ENCODE assay signal across 30 cellular contexts in the genomic region with DNA sequence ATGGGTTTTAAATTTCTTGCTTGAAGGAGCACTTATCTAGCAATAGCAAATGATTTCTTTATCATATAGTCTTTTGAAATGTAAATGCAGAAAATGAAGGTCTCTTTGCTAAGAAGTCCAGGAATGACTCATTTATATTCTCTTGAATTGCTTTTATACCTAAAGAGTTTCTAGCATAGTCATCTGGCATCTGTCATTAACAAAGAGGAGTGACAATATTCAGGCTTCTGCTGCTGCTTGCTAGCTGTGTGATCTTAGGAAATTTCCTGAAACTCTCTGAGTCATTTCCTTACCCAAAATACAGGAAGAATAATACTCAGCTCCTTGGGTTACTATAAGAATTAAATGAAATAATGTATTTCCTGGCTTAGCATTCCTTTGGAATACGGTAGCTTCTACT.
DNase-seq lines count a peak whose midpoint lies in the region; ATAC-seq and TF ChIP-seq lines count a peak whose summit lies in the region.
"Had no signal": no experiment of that assay in that cellular context is flagged by ENCODE, and none has a peak within 500 bp of the region (broad histone marks: within the 10 kb centered on the region; RNA-seq: fewer than 3 reads in every experiment).

No MANE protein-coding gene starts in this region.

- no peak overlapping the region for H3K4me3 ChIP-seq in A673 (ENCODE audit: low read depth, low read length, poor library complexity, severe bottlenecking)
- no peak overlapping the region for H3K4me3 ChIP-seq in fibroblast of pulmonary artery (replicated peaks; ENCODE audit: low read depth, low read length)
- H3K4me3 ChIP-seq: adrenal gland, body of pancreas, GM23338, sigmoid colon, upper lobe of left lung had no signal

- TF ChIP-seq CTCF in A673 (conservative IDR thresholded peaks at IDR 0.05; ENCODE audit: low read depth, low read length) (no peak), fibroblast of pulmonary artery (IDR thresholded peaks at IDR 0.05; ENCODE audit: low read length, missing control alignments) (no peak)

- DNase-seq in A673 (ENCODE audit: low spot score): peak; percentile 94
- DNase-seq in RKO (ENCODE audit: low spot score): peak; percentile 8
- DNase-seq in fibroblast of pulmonary artery (ENCODE audit: low read depth): peak; percentile 47
- no peak for DNase-seq in activated T-helper 1 cell treated with anti-CD3 and anti-CD28 coated beads, Interleukin-12 subunit alpha, Interleukin-12 subunit beta, Interleukin-2, Interleukin-4 antibody, amounts not matched to agents 30 ng/mL and 10 ng/mL and 1 ng/mL, durations not matched to agents 14 hours and 24 hours and 36 hours (ENCODE audit: low spot score)
- DNase-seq in activated naive CD4-positive, alpha-beta T cell treated with anti-CD3 and anti-CD28 coated beads, Interleukin-2, amount 50 U/mL, for 16 hours: no peak
- no peak for DNase-seq in erythroblast (lab: John Stamatoyannopoulos, UW)
- DNase-seq: activated CD4-positive, alpha-beta T cell treated with anti-CD3 and anti-CD28 coated beads, Interleukin-2, amount 10 ng/mL, durations not matched to agents 7 days and 5 days; activated naive CD4-positive, alpha-beta T cell treated with Interleukin-2 at 50 U/mL for 16 hours; activated T-cell treated with anti-CD3 and anti-CD28 coated beads, Interleukin-2, amount 50 U/mL, for 72 hours; adrenal gland; body of pancreas; C1 segment of cervical spinal cord; COR-L47; DMS79 treated with DMSO at 0.1 percent for 48 hours; HFFc6; hippocampal formation; NCI-H1092; NCI-H187; posterior cingulate gyrus; sigmoid colon; stimulated activated CD4-positive, alpha-beta T cell treated with anti-CD3 and anti-CD28 coated beads, Interleukin-4, amount 100 ng/mL, for 4 hours; upper lobe of left lung; WERI-Rb-1 had no signal

- POLR2A ChIA-PET in A673 (lab: Charles Lee; ENCODE audit: low non-redundant PET): no interaction called here

- intact Hi-C loops in A673 (cut with micrococcal nuclease; ENCODE audit: unreplicated experiment): loop anchor here (2.0 to 10.0 kb wide), 2 partner anchors 275 to 527 kb away; no protein-coding TSS in a partner anchor
- intact Hi-C loops in activated T-helper 1 cell treated with anti-CD3 and anti-CD28 coated beads, Interleukin-12 subunit alpha, Interleukin-12 subunit beta, Interleukin-2, Interleukin-4 antibody, amounts not matched to agents 30 ng/mL and 10 ng/mL and 1 ng/mL, durations not matched to agents 14 hours and 24 hours and 36 hours (cut with micrococcal nuclease): no loop called here

- CTCF ChIA-PET in A673 (lab: Charles Lee): no interaction called here

- H3K9me3 Mint-ChIP-seq in activated T-helper 1 cell treated with anti-CD3 and anti-CD28 coated beads, Interleukin-12 subunit alpha, Interleukin-12 subunit beta, Interleukin-2, Interleukin-4 antibody, amounts not matched to agents 30 ng/mL and 10 ng/mL and 1 ng/mL, durations not matched to agents 14 hours and 24 hours and 36 hours: no peaks in the 10 kb centered on the region
- H3K9me3 Mint-ChIP-seq: activated CD4-positive, alpha-beta T cell treated with anti-CD3 and anti-CD28 coated beads, Interleukin-2, amount 10 ng/mL, durations not matched to agents 7 days and 5 days; activated T-cell treated with anti-CD3 and anti-CD28 coated beads, Interleukin-2, amount 50 U/mL, for 72 hours; GM23338; memory B cell; T-helper 2 cell treated with Interferon-gamma antibody and Interleukin-4, amounts not matched to agents 5 μg/mL and 100 μg/mL, for 36 hours had no signal

- no peaks in the 10 kb centered on the region for H3K27me3 Mint-ChIP-seq in activated T-helper 1 cell treated with anti-CD3 and anti-CD28 coated beads, Interleukin-12 subunit alpha, Interleukin-12 subunit beta, Interleukin-2, Interleukin-4 antibody, amounts not matched to agents 30 ng/mL and 10 ng/mL and 1 ng/mL, durations not matched to agents 14 hours and 24 hours and 36 hours (ENCODE audit: insufficient read depth)
- H3K27me3 Mint-ChIP-seq: activated CD4-positive, alpha-beta T cell treated with anti-CD3 and anti-CD28 coated beads, Interleukin-2, amount 10 ng/mL, durations not matched to agents 7 days and 5 days; stimulated activated memory B cell treated with anti-CD40 and anti-IgM and Interleukin-4, amounts not matched to agents 10 μg/mL and 1 μg/mL and 100 μg/mL, for 72 hours had no signal

- H3K4me1 ChIP-seq in A673 (ENCODE audit: insufficient read depth, low read length, poor library complexity, severe bottlenecking): peaks cover 46% of the 10 kb centered on the region
- H3K4me1 ChIP-seq: adrenal gland, body of pancreas, sigmoid colon, upper lobe of left lung had no signal

- BruUV-seq in A673 (replicated peaks; lab: Mats Ljungman, UMichigan): no TSS peak

- H3K9me3 ChIP-seq in A673 (ENCODE audit: low read depth, low read length, poor library complexity, severe bottlenecking): no peaks in the 10 kb centered on the region
- H3K9me3 ChIP-seq: adrenal gland, body of pancreas, sigmoid colon, upper lobe of left lung had no signal

- no peaks in the 10 kb centered on the region for H3K4me1 Mint-ChIP-seq in activated T-helper 1 cell treated with anti-CD3 and anti-CD28 coated beads, Interleukin-12 subunit alpha, Interleukin-12 subunit beta, Interleukin-2, Interleukin-4 antibody, amounts not matched to agents 30 ng/mL and 10 ng/mL and 1 ng/mL, durations not matched to agents 14 hours and 24 hours and 36 hours (ENCODE audit: low read depth)
- H3K4me1 Mint-ChIP-seq: activated CD4-positive, alpha-beta T cell treated with anti-CD3 and anti-CD28 coated beads, Interleukin-2, amount 10 ng/mL, durations not matched to agents 7 days and 5 days; memory B cell; stimulated activated memory B cell treated with anti-CD40 and anti-IgM and Interleukin-4, amounts not matched to agents 10 μg/mL and 1 μg/mL and 100 μg/mL, for 72 hours had no signal

- TF ChIP-seq POLR2A in erythroblast (IDR thresholded peaks at IDR 0.05; ENCODE audit: low read length): no peak

- no peak overlapping the region for H3K4me3 Mint-ChIP-seq in activated T-helper 1 cell treated with anti-CD3 and anti-CD28 coated beads, Interleukin-12 subunit alpha, Interleukin-12 subunit beta, Interleukin-2, Interleukin-4 antibody, amounts not matched to agents 30 ng/mL and 10 ng/mL and 1 ng/mL, durations not matched to agents 14 hours and 24 hours and 36 hours
- H3K4me3 Mint-ChIP-seq: activated CD4-positive, alpha-beta T cell treated with anti-CD3 and anti-CD28 coated beads, Interleukin-2, amount 10 ng/mL, durations not matched to agents 7 days and 5 days; activated T-cell treated with anti-CD3 and anti-CD28 coated beads, Interleukin-2, amount 50 U/mL, for 72 hours; GM23338; HFFc6; memory B cell; stimulated activated memory B cell treated with anti-CD40 and anti-IgM and Interleukin-4, amounts not matched to agents 10 μg/mL and 1 μg/mL and 100 μg/mL, for 72 hours; T-helper 2 cell treated with Interferon-gamma antibody and Interleukin-4, amounts not matched to agents 5 μg/mL and 100 μg/mL, for 36 hours had no signal

- H3K27ac Mint-ChIP-seq in activated T-helper 1 cell treated with anti-CD3 and anti-CD28 coated beads, Interleukin-12 subunit alpha, Interleukin-12 subunit beta, Interleukin-2, Interleukin-4 antibody, amounts not matched to agents 30 ng/mL and 10 ng/mL and 1 ng/mL, durations not matched to agents 14 hours and 24 hours and 36 hours: no peak overlapping the region
- H3K27ac Mint-ChIP-seq: activated CD4-positive, alpha-beta T cell treated with anti-CD3 and anti-CD28 coated beads, Interleukin-2, amount 10 ng/mL, durations not matched to agents 7 days and 5 days; activated T-cell treated with anti-CD3 and anti-CD28 coated beads, Interleukin-2, amount 50 U/mL, for 72 hours; GM23338; HFFc6; memory B cell; stimulated activated memory B cell treated with anti-CD40 and anti-IgM and Interleukin-4, amounts not matched to agents 10 μg/mL and 1 μg/mL and 100 μg/mL, for 72 hours; T-helper 2 cell treated with Interferon-gamma antibody and Interleukin-4, amounts not matched to agents 5 μg/mL and 100 μg/mL, for 36 hours had no signal

- H3K27me3 ChIP-seq in A673 (replicated peaks; ENCODE audit: insufficient read depth, low read depth, low read length, poor library complexity): no peaks in the 10 kb centered on the region
- H3K27me3 ChIP-seq: adrenal gland, body of pancreas, sigmoid colon, upper lobe of left lung had no signal

- no peaks in the 10 kb centered on the region for H3K36me3 Mint-ChIP-seq in activated T-helper 1 cell treated with anti-CD3 and anti-CD28 coated beads, Interleukin-12 subunit alpha, Interleukin-12 subunit beta, Interleukin-2, Interleukin-4 antibody, amounts not matched to agents 30 ng/mL and 10 ng/mL and 1 ng/mL, durations not matched to agents 14 hours and 24 hours and 36 hours (ENCODE audit: low read depth)
- H3K36me3 Mint-ChIP-seq: memory B cell; stimulated activated memory B cell treated with anti-CD40 and anti-IgM and Interleukin-4, amounts not matched to agents 10 μg/mL and 1 μg/mL and 100 μg/mL, for 72 hours had no signal

- no peaks in the 10 kb centered on the region for H3K36me3 ChIP-seq in A673 (ENCODE audit: insufficient read depth, low read length, poor library complexity, severe bottlenecking)
- H3K36me3 ChIP-seq: adrenal gland, sigmoid colon, upper lobe of left lung, WERI-Rb-1 had no signal

- peak; percentile 68 for ATAC-seq in GM18868 (IDR thresholded peaks at IDR 0.05; ENCODE audit: unreplicated experiment)
- no peak for ATAC-seq in GM19452 (IDR thresholded peaks at IDR 0.05; ENCODE audit: unreplicated experiment)
- ATAC-seq: activated T-cell treated with anti-CD3 and anti-CD28 coated beads, Interleukin-2, amount 50 U/mL, for 72 hours; body of pancreas; GM23338; SK-N-SH treated with all-trans-retinoic acid at 6 μM for 48 hours; stimulated activated memory B cell treated with anti-CD40 and anti-IgM and Interleukin-4, amounts not matched to agents 10 μg/mL and 1 μg/mL and 100 μg/mL, for 72 hours had no signal

- peak overlapping the region; percentile 39 for H3K27ac ChIP-seq in A673 (ENCODE audit: low read depth, low read length, poor library complexity, severe bottlenecking)
- H3K27ac ChIP-seq: adrenal gland, body of pancreas, sigmoid colon, upper lobe of left lung, WERI-Rb-1 had no signal

Comparison
In these comparisons a context has a peak if more than half of its experiments do, and no peak if none do; other contexts are left out.
1. DNase-seq: peak in A673 (single experiment), RKO (single experiment) and fibroblast of pulmonary artery (single experiment); none in activated T-helper 1 cell treated with anti-CD3 and anti-CD28 coated beads, Interleukin-12 subunit alpha, Interleukin-12 subunit beta, Interleukin-2, Interleukin-4 antibody, amounts not matched to agents 30 ng/mL and 10 ng/mL and 1 ng/mL, durations not matched to agents 14 hours and 24 hours and 36 hours (single experiment), activated naive CD4-positive, alpha-beta T cell treated with anti-CD3 and anti-CD28 coated beads, Interleukin-2, amount 50 U/mL, for 16 hours (single experiment) and erythroblast (0 of 2).